Comparison of ENCODE assay signal across 18 cellular contexts in the genomic region with DNA sequence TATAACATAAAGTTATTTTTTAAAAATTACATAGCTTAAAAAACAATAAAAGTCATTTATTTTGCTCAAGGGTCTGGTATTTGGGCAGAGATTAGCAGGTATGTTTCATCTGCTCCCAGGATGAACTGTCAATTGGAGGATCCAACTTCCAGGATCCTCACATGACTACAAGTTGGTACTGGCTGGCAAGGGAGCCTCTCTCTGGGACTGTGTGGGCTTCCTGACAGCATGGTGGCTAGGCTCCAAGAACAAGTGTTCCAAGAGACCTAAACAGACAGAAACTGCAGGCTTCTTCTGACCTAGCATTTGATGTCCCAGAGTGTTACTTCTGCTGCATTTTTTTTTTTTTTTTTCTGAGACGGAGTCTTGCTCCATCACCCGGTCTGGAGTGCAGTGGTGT.
"Had no signal": no experiment of that assay in that cellular context is flagged by ENCODE, and none has a peak within 500 bp of the region (broad histone marks: within the 10 kb centered on the region; RNA-seq: fewer than 3 reads in every experiment).

No MANE protein-coding gene starts in this region.

- H3K4me3 ChIP-seq: left lung, lower lobe of right lung, pancreas, sigmoid colon, stomach, thyroid gland, vagina had no signal

- H3K36me3 ChIP-seq: left lung, lower lobe of right lung, neutrophil, pancreas, sigmoid colon, thyroid gland, vagina had no signal

- FAIRE-seq: frontal cortex, kidney, pancreas had no signal

- H3K9me3 ChIP-seq: neutrophil, pancreas, thyroid gland, vagina had no signal

- H3K4me1 ChIP-seq: left lung, lower lobe of right lung, pancreas, sigmoid colon, stomach, thyroid gland, vagina had no signal

- ATAC-seq: left lung; lower lobe of right lung; natural killer cell; pancreas; stimulated activated effector memory CD8-positive, alpha-beta T cell treated with anti-CD3 and anti-CD28 coated beads, Interleukin-12 subunit alpha, Interleukin-12 subunit beta, amount 100 ng/mL, for 72 hours had no signal

- H3K27ac ChIP-seq: left lung, lower lobe of right lung, neutrophil, pancreas, sigmoid colon, stomach, thyroid gland, vagina had no signal

- H3K27me3 ChIP-seq: left lung, neutrophil, pancreas, sigmoid colon, stomach, thyroid gland, vagina had no signal

- DNase-seq: cortex of kidney; effector CD4-positive, alpha-beta T cell; kidney; left lung; lower lobe of right lung; natural killer cell; pancreas; sigmoid colon; stimulated activated CD4-positive, alpha-beta T cell treated with anti-CD3 and anti-CD28 coated beads, Interleukin-2, amount 100 ng/mL, for 24 hours; stimulated activated CD4-positive, alpha-beta T cell treated with anti-CD3 and anti-CD28 coated beads, Interleukin-4, amount 100 ng/mL, for 24 hours; stimulated activated naive CD4-positive, alpha-beta T cell treated with Interleukin-2 at 50 U/mL for 16 hours; stomach; thyroid gland; trophoblast cell had no signal
